In genomic region chr17:30597776-30598288, GRCh38 we compare ENCODE assay signal across 22 cellular contexts.
DNase-seq lines count a peak whose midpoint lies in the region; ATAC-seq and TF ChIP-seq lines count a peak whose summit lies in the region.
"Had no signal": no experiment of that assay in that cellular context is flagged by ENCODE, and none has a peak within 500 bp of the region (broad histone marks: within the 10 kb centered on the region; RNA-seq: fewer than 3 reads in every experiment).

No MANE protein-coding gene starts in this region.

- H3K9me3 ChIP-seq in HCT116 (ENCODE audit: control insufficient read depth in 1 of 2, insufficient read depth in 1 of 2, low read depth in 1 of 2, low read length in 2 of 2) = no peaks in the 10 kb centered on the region
- H3K9me3 ChIP-seq: Caco-2 had no signal

- H4K20me1 ChIP-seq in HCT116 (ENCODE audit: insufficient read depth) = no peaks in the 10 kb centered on the region

- H2AFZ ChIP-seq in HCT116 (ENCODE audit: low read depth, low read length, poor library complexity, severe bottlenecking) = peak overlapping the region; percentile 9

- no peaks in the 10 kb centered on the region for H3K9me2 ChIP-seq in HCT116 (ENCODE audit: insufficient read depth)

- intact Hi-C loops in HCT116 (cut with micrococcal nuclease) = no loop called here

- no peak for ATAC-seq in HCT116
- ATAC-seq in HG02610 (IDR thresholded peaks at IDR 0.05; ENCODE audit: unreplicated experiment) = no peak
- no peak for ATAC-seq in GM21390 (IDR thresholded peaks at IDR 0.05; ENCODE audit: unreplicated experiment)
- ATAC-seq: SK-N-SH treated with all-trans-retinoic acid at 6 μM for 48 hours had no signal

- H3K9ac ChIP-seq in HCT116 (ENCODE audit: low read length) = no peak overlapping the region
- H3K9ac ChIP-seq: BLaER1 treated with 17β-estradiol and CSF1 and Interleukin-3, amounts not matched to agents 10 nM and 100 nM had no signal

- H3K4me2 ChIP-seq in HCT116 (ENCODE audit: low read length) = no peak overlapping the region
- H3K4me2 ChIP-seq: BLaER1 treated with 17β-estradiol and CSF1 and Interleukin-3, amounts not matched to agents 10 nM and 100 nM had no signal

- DNase-seq in HCT116 (ENCODE audit: low read depth, low spot score) (no peak), MV-4-11 (lab: John Stamatoyannopoulos, UW) (peak; percentile 25), fibroblast of peridontal ligament (ENCODE audit: extremely low read depth) (peak; percentile 34), SW480 (ENCODE audit: low spot score) (no peak)
- no peak for DNase-seq in activated naive CD4-positive, alpha-beta T cell treated with Interleukin-2 at 50 U/mL for 16 hours
- DNase-seq: Caco-2; CD4-positive, alpha-beta memory T cell; DMS 273 treated with DMSO at 0.1 percent for 48 hours; DMS79 treated with DMSO at 0.1 percent for 48 hours; GOT3; KBM-7; NCI-H1105 treated with DMSO at 0.1 percent for 48 hours; NCI-H2029 treated with DMSO at 0.1 percent for 48 hours; NCI-H345; NCI-H524; NCI-H774; NK-92 treated with Interleukin-12 subunit alpha and Interleukin-12 subunit beta, amount 100 ng/mL, for 24 hours; SIG-M5 had no signal

- no peak for TF ChIP-seq CTCF in HCT116 (IDR thresholded peaks at IDR 0.05 in 2 of 3, conservative IDR thresholded peaks at IDR 0.05 in 1 of 3; ENCODE audit: borderline replicate concordance in 1 of 3, insufficient read depth in 1 of 3, low read depth in 2 of 3, low read length in 2 of 3)

- no peaks in the 10 kb centered on the region for H3K27me3 ChIP-seq in HCT116 (ENCODE audit: insufficient read depth, low read length)
- H3K27me3 ChIP-seq: BLaER1 treated with 17β-estradiol and CSF1 and Interleukin-3, amounts not matched to agents 10 nM and 100 nM had no signal

- POLR2A ChIA-PET in HCT116 (lab: Charles Lee) = no interaction called here

- no peak for TF ChIP-seq POLR2A in HCT116 (IDR thresholded peaks at IDR 0.05; ENCODE audit: borderline replicate concordance, extremely low read depth, insufficient read depth, insufficient read length)

- no TSS peak for BruUV-seq in HCT116 (replicated peaks; lab: Mats Ljungman, UMichigan)

- RAD21 ChIA-PET in HCT116 (lab: Charles Lee; ENCODE audit: low non-redundant PET in 1 of 2, low total read pairs in 2 of 2, uncharacterized antibody in 2 of 2, unreplicated experiment in 2 of 2) = no interaction called here

- H3K4me3 ChIP-seq in HCT116 (replicated peaks in 1 of 2; ENCODE audit: low read depth in 1 of 2, low read length in 2 of 2) = no peak overlapping the region
- H3K4me3 ChIP-seq: BLaER1 treated with 17β-estradiol and CSF1 and Interleukin-3, amounts not matched to agents 10 nM and 100 nM had no signal

- no peaks in the 10 kb centered on the region; a peak in 1 of 4 replicates for H3K36me3 ChIP-seq in HCT116 (ENCODE audit: control insufficient read depth in 1 of 2, insufficient read depth in 2 of 2, low read length in 2 of 2)
- H3K36me3 ChIP-seq: BLaER1 treated with 17β-estradiol and CSF1 and Interleukin-3, amounts not matched to agents 10 nM and 100 nM had no signal

- peaks cover 11 to 15% of the 10 kb centered on the region in 2 experiments for H3K4me1 ChIP-seq in HCT116 (ENCODE audit: control insufficient read depth in 1 of 2, insufficient read depth in 2 of 2, low read length in 2 of 2)

- H3K27ac ChIP-seq in HCT116 (ENCODE audit: low read depth, low read length) = no peak overlapping the region
- H3K27ac ChIP-seq: BLaER1 treated with 17β-estradiol and CSF1 and Interleukin-3, amounts not matched to agents 10 nM and 100 nM had no signal

- peaks cover 12% of the 10 kb centered on the region for H3K79me2 ChIP-seq in HCT116 (ENCODE audit: insufficient read depth, low read length)

- CTCF ChIA-PET in HCT116 (lab: Charles Lee) = no interaction called here

- no peak for TF ChIP-seq RAD21 in HCT116 (IDR thresholded peaks at IDR 0.05; ENCODE audit: low read depth)

TF ChIP-seq in HCT116, 20 proteins besides CTCF, POLR2A, EP300 and RAD21:
- TF ChIP-seq MAX (IDR thresholded peaks at IDR 0.05) = no peak
- TF ChIP-seq SIN3A (IDR thresholded peaks at IDR 0.05; ENCODE audit: low read depth) = no peak
- TF ChIP-seq ELF1 (IDR thresholded peaks at IDR 0.05; ENCODE audit: borderline replicate concordance, low read depth) = no peak
- no peak for TF ChIP-seq TCF7L2 (IDR thresholded peaks at IDR 0.05; ENCODE audit: borderline replicate concordance, extremely low read depth, insufficient read depth, insufficient read length)
- no peak for TF ChIP-seq EGR1 (IDR thresholded peaks at IDR 0.05; ENCODE audit: low read depth)
- no peak for TF ChIP-seq ZBTB33 (IDR thresholded peaks at IDR 0.05; ENCODE audit: extremely low read depth, insufficient replicate concordance, low read length)
- TF ChIP-seq JUND (IDR thresholded peaks at IDR 0.05) = no peak
- TF ChIP-seq REST (IDR thresholded peaks at IDR 0.05; ENCODE audit: low read depth) = no peak
- TF ChIP-seq ZNF274 (IDR thresholded peaks at IDR 0.05; ENCODE audit: low read depth, low read length) = no peak
- TF ChIP-seq SRF (IDR thresholded peaks at IDR 0.05; ENCODE audit: low read depth) = no peak
- TF ChIP-seq POLR2AphosphoS5 (IDR thresholded peaks at IDR 0.05; ENCODE audit: low read depth, low read length) = no peak
- TF ChIP-seq CEBPB (IDR thresholded peaks at IDR 0.05; ENCODE audit: low read depth) = no peak

Comparison
In these comparisons a context has a peak if more than half of its experiments do, and no peak if none do; other contexts are left out.
1. DNase-seq: peak in MV-4-11 (single experiment) and fibroblast of peridontal ligament (single experiment); none in HCT116 (single experiment), activated naive CD4-positive, alpha-beta T cell treated with Interleukin-2 at 50 U/mL for 16 hours (single experiment) and SW480 (single experiment).